12 cellular contexts compared by ENCODE assay signal in the genomic region with DNA sequence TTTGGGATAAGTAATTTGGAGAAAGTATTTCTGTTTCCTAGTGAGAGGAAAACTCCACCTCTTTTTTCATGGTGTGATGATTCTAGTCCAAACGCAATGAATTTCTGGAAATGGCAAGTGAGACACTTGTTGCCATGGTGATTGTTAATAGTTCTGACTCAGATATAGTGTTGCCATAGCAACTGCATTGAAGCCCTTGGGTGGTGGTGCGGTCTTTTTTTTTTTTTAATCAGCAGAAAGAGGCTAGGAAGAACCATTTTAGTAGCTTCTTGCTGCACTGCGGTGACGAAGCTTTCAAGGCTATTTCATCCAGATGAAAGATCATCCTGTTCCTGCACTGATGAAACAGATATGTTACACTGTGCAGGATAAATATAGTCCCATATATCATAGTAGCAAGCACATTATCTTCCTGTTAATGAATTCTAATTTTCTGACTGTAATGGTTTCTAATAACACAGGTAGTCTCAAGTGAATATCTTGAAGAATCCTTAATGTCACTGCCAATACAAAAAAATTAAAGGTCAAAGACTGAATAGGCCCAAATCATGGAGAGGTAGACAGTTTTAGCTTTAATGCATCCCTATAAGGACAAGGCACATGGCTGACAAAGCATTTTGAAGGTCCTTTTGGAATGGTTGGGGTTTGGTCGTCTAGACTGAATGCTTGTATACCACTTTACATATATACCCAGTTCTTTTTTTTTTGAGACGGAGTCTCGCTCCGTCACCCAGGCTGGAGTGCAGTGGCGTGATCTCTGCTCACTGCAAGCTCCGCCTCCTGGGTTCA.
DNase-seq lines count a peak whose midpoint lies in the region; ATAC-seq and TF ChIP-seq lines count a peak whose summit lies in the region.
"Had no signal": no experiment of that assay in that cellular context is flagged by ENCODE, and none has a peak within 500 bp of the region (broad histone marks: within the 10 kb centered on the region; RNA-seq: fewer than 3 reads in every experiment).

No MANE protein-coding gene starts in this region.

- H3K4me3 ChIP-seq in fibroblast of lung (replicated peaks in 1 of 4; ENCODE audit: control extremely low read depth in 1 of 4, insufficient read depth in 1 of 4, low read depth in 3 of 4, low read length in 4 of 4) (no peak overlapping the region), retinal pigment epithelial cell (ENCODE audit: low read length) (no peak overlapping the region)
- H3K4me3 ChIP-seq: upper lobe of left lung had no signal

- peak; percentile 52 for DNase-seq in H4 (ENCODE audit: low spot score)
- peak; percentile 44 for DNase-seq in NCI-H69 (lab: John Stamatoyannopoulos, UW)
- DNase-seq in fibroblast of lung (ENCODE audit: low read depth in 2 of 2), result peak; percentile 81 to 93
- peak; percentile 73 for DNase-seq in retinal pigment epithelial cell (ENCODE audit: low read depth)
- DNase-seq in HT-29 (ENCODE audit: low spot score), result no peak
- no peak for DNase-seq in erythroblast (lab: John Stamatoyannopoulos, UW)
- no peak for DNase-seq in D341Med (ENCODE audit: low spot score)
- DNase-seq: activated CD4-positive, alpha-beta T cell treated with anti-CD3 and anti-CD28 coated beads, Interleukin-2, amount 50 U/mL, for 1 hour; amniotic stem cell; Right ventricle myocardium superior; upper lobe of left lung had no signal

- TF ChIP-seq CTCF in fibroblast of lung (conservative IDR thresholded peaks at IDR 0.05 in 1 of 2, IDR thresholded peaks at IDR 0.05 in 1 of 2; ENCODE audit: low read depth in 1 of 2, low read length in 2 of 2), result no peak
- TF ChIP-seq CTCF in retinal pigment epithelial cell (conservative IDR thresholded peaks at IDR 0.05; ENCODE audit: low read depth, low read length), result no peak

- peak overlapping the region; percentile 4 for H3K27ac ChIP-seq in fibroblast of lung (ENCODE audit: insufficient read depth, low read length)
- H3K27ac ChIP-seq: upper lobe of left lung had no signal

- H4K20me1 ChIP-seq in fibroblast of lung (ENCODE audit: control insufficient read depth, extremely low read depth, insufficient read depth, low read length), result no peaks in the 10 kb centered on the region

- H3K36me3 ChIP-seq in fibroblast of lung (ENCODE audit: control insufficient read depth, insufficient read depth, low read length), result no peaks in the 10 kb centered on the region
- H3K36me3 ChIP-seq: upper lobe of left lung had no signal

- H3K4me1 ChIP-seq in fibroblast of lung (ENCODE audit: control insufficient read depth, extremely low read depth, insufficient read depth, low read length), result no peaks in the 10 kb centered on the region
- H3K4me1 ChIP-seq: upper lobe of left lung had no signal

- no peak for TF ChIP-seq POLR2A in erythroblast (IDR thresholded peaks at IDR 0.05; ENCODE audit: low read length)

- no peak for ATAC-seq in HG03354 (IDR thresholded peaks at IDR 0.05; ENCODE audit: poor library complexity, severe bottlenecking, unreplicated experiment)

- no peaks in the 10 kb centered on the region for H3K9me3 ChIP-seq in fibroblast of lung (ENCODE audit: control insufficient read depth, insufficient read depth, low read depth, low read length)
- H3K9me3 ChIP-seq: upper lobe of left lung had no signal

- H3K4me2 ChIP-seq in fibroblast of lung (ENCODE audit: extremely low read depth, insufficient read depth, low read length), result no peak overlapping the region

- no peak overlapping the region for H2AFZ ChIP-seq in fibroblast of lung (ENCODE audit: low read length)

- no peaks in the 10 kb centered on the region for H3K27me3 ChIP-seq in fibroblast of lung (ENCODE audit: control insufficient read depth, insufficient read depth, low read length)
- H3K27me3 ChIP-seq: upper lobe of left lung had no signal

- H3K9ac ChIP-seq in fibroblast of lung (ENCODE audit: insufficient read depth, low read length), result no peak overlapping the region

- no peaks in the 10 kb centered on the region for H3K79me2 ChIP-seq in fibroblast of lung (ENCODE audit: control insufficient read depth, insufficient read depth, low read length)

Comparison
In these comparisons a context has a peak if more than half of its experiments do, and no peak if none do; other contexts are left out.
1. DNase-seq: peak in H4 (single experiment), NCI-H69 (single experiment), fibroblast of lung (2 of 2) and retinal pigment epithelial cell (single experiment); none in HT-29 (single experiment), erythroblast (0 of 2) and D341Med (single experiment).